17 cellular contexts compared by ENCODE assay signal in genomic region chr17:49984283-49984682, GRCh38. TPM values are rescaled to one million over a fixed set of nuclear protein-coding genes. Genes with fewer than 3 reads are reported as not detected.
DNase-seq lines count a peak whose midpoint lies in the region; ATAC-seq, FAIRE-seq and TF ChIP-seq lines count a peak whose summit lies in the region.
"Had no signal": no experiment of that assay in that cellular context is flagged by ENCODE, and none has a peak within 500 bp of the region (broad histone marks: within the 10 kb centered on the region; RNA-seq: fewer than 3 reads in every experiment).

No MANE protein-coding gene starts in this region.

- H4K20me1 ChIP-seq in K562 (replicated peaks; ENCODE audit: control insufficient read depth, insufficient read depth, low read length) (peaks cover 4% of the 10 kb centered on the region; the same call in 1 of the 2 replicates), keratinocyte (ENCODE audit: control insufficient read depth, extremely low read depth, insufficient read depth, low read length) (no peaks in the 10 kb centered on the region)

- H3K9me1 ChIP-seq in K562 (ENCODE audit: control insufficient read depth, insufficient read depth, low read length) (no peaks in the 10 kb centered on the region), keratinocyte (ENCODE audit: control insufficient read depth, extremely low read depth, insufficient read depth, low read length) (no peaks in the 10 kb centered on the region)

- H3K4me1 ChIP-seq in A549 (peaks cover 12% of the 10 kb centered on the region), K562 (replicated peaks in 1 of 2; ENCODE audit: control insufficient read depth in 2 of 2, insufficient read depth in 2 of 2, low read length in 2 of 2) (no peaks in the 10 kb centered on the region), keratinocyte (ENCODE audit: control insufficient read depth, extremely low read depth, insufficient read depth, low read length) (peaks cover 42% of the 10 kb centered on the region)
- H3K4me1 ChIP-seq: Peyer's patch had no signal

- H3K27ac ChIP-seq in A549 = no peak overlapping the region
- H3K27ac ChIP-seq in K562 (ENCODE audit: extremely low read depth, low read depth, low read length) = no peak overlapping the region
- H3K27ac ChIP-seq in keratinocyte (ENCODE audit: control insufficient read depth, insufficient read depth, low read length) = no peak overlapping the region
- H3K27ac ChIP-seq: Peyer's patch had no signal

- H3K4me3 ChIP-seq in A549 (no peak overlapping the region), K562 (no peak overlapping the region), keratinocyte (ENCODE audit: control insufficient read depth in 2 of 3, extremely low read depth in 1 of 3, insufficient read depth in 2 of 3, low read depth in 1 of 3, low read length in 3 of 3) (no peak overlapping the region)
- H3K4me3 ChIP-seq: Peyer's patch had no signal

- POLR2A ChIA-PET in A549 (lab: Yijun Ruan, JAX) (interaction anchor here (0.8 kb wide), 1 partner anchor 16 kb away, joined by 3 read pairs; the partner anchor contains the start of gene DLX4), K562 (lab: Yijun Ruan, JAX) (interaction anchor here (0.7 kb wide), 1 partner anchor 36 kb away, joined by 3 read pairs; no protein-coding TSS in a partner anchor)

- TF ChIP-seq EP300 in A549 (IDR thresholded peaks at IDR 0.05) (no peak), K562 (IDR thresholded peaks at IDR 0.05; ENCODE audit: low read length) (no peak)

- in situ Hi-C loops in K562 (cut with MboI) = no loop called here

- DNase-seq in A549 (ENCODE audit: low read depth in 1 of 2, low spot score in 1 of 2) (no peak), ELF-1 (ENCODE audit: low read depth, low spot score) (peak; percentile 84), K562 (ENCODE audit: extremely low read depth in 1 of 4, low spot score in 3 of 4) (no peak), keratinocyte (ENCODE audit: low read depth, low spot score) (no peak), kidney tubule cell (ENCODE audit: low spot score) (no peak), COR-L47 (lab: John Stamatoyannopoulos, UW) (no peak), hippocampal formation (lab: John Stamatoyannopoulos, UW) (no peak)
- DNase-seq: AML-193; CD4-positive, alpha-beta memory T cell; DMS 273 treated with DMSO at 0.1 percent for 48 hours; NCI-H1092; NCI-H1694; NCI-H446 treated with DMSO at 0.1 percent for 48 hours; NCI-H774; SHP77 treated with DMSO at 0.1 percent for 48 hours had no signal

- H3K79me2 ChIP-seq in K562 (ENCODE audit: control insufficient read depth, insufficient read depth, low read length) = no peaks in the 10 kb centered on the region
- no peaks in the 10 kb centered on the region for H3K79me2 ChIP-seq in keratinocyte (ENCODE audit: control insufficient read depth, insufficient read depth, low read length)

- 24% methylated on average over 3 of the region's 3 CpGs for WGBS in A549 (ENCODE audit: missing lambda C conversion rate)
- 0% methylated on average over 3 of the region's 3 CpGs for WGBS in K562 (ENCODE audit: insufficient coverage, low coverage, missing lambda C conversion rate)

- H2AFZ ChIP-seq in K562 (ENCODE audit: low read depth, low read length) = no peak overlapping the region
- no peak overlapping the region for H2AFZ ChIP-seq in keratinocyte (ENCODE audit: control insufficient read depth, low read length)

- H3K4me2 ChIP-seq in A549 (no peak overlapping the region), K562 (ENCODE audit: insufficient read depth, low read length) (no peak overlapping the region), keratinocyte (ENCODE audit: control insufficient read depth, extremely low read depth, insufficient read depth, low read depth, low read length) (peak overlapping the region; percentile 33)

- TF ChIP-seq RAD21 in A549 (conservative IDR thresholded peaks at IDR 0.05 in 1 of 2, IDR thresholded peaks at IDR 0.05 in 1 of 2) (no peak), K562 (CRISPR knock-in tag; conservative IDR thresholded peaks at IDR 0.05 in 1 of 2, IDR thresholded peaks at IDR 0.05 in 1 of 2) (no peak)

- TF ChIP-seq POLR2A in A549 (IDR thresholded peaks at IDR 0.05; ENCODE audit: low read length) = no peak
- no peak for TF ChIP-seq POLR2A in K562 (conservative IDR thresholded peaks at IDR 0.05)

- no TSS peak for BruUV-seq in K562 (replicated peaks; lab: Mats Ljungman, UMichigan)

- H3K9me3 ChIP-seq in A549 (no peaks in the 10 kb centered on the region), K562 (replicated peaks; ENCODE audit: control insufficient read depth, insufficient read depth, low read depth, low read length) (no peaks in the 10 kb centered on the region), keratinocyte (ENCODE audit: control insufficient read depth, low read depth, low read length) (no peaks in the 10 kb centered on the region)
- H3K9me3 ChIP-seq: Peyer's patch had no signal

- dilution Hi-C loops in keratinocyte (cut with MboI; ENCODE audit: extremely low pct_ligation_motif_present, low sequenced_read_pairs) = no loop called here

- ATAC-seq in A549 = no peak
- no peak for ATAC-seq in K562
- ATAC-seq in HG02884 (IDR thresholded peaks at IDR 0.05; ENCODE audit: unreplicated experiment) = no peak

- no peaks in the 10 kb centered on the region for H3K36me3 ChIP-seq in K562 (ENCODE audit: control insufficient read depth, insufficient read depth, low read length)
- no peaks in the 10 kb centered on the region for H3K36me3 ChIP-seq in keratinocyte (ENCODE audit: control insufficient read depth in 2 of 2, extremely low read depth in 1 of 2, insufficient read depth in 2 of 2, low read length in 2 of 2)
- H3K36me3 ChIP-seq: Peyer's patch had no signal

- no peak for TF ChIP-seq CTCF in A549 (IDR thresholded peaks at IDR 0.05)
- no peak for TF ChIP-seq CTCF in K562 (IDR thresholded peaks at IDR 0.05 in 2 of 3, conservative IDR thresholded peaks at IDR 0.05 in 1 of 3; ENCODE audit: insufficient read depth in 2 of 3, low read depth in 1 of 3, low read length in 3 of 3)
- TF ChIP-seq CTCF in keratinocyte (optimal IDR thresholded peaks at IDR 0.05 in 1 of 3, IDR thresholded peaks at IDR 0.05 in 1 of 3, conservative IDR thresholded peaks at IDR 0.05 in 1 of 3; ENCODE audit: extremely low read depth in 1 of 3, insufficient read depth in 2 of 3, low read length in 3 of 3) = no peak

- CTCF ChIA-PET in A549 (lab: Yijun Ruan, JAX) = interaction anchor here (0.7 to 82.2 kb wide), 7 partner anchors 11 to 417 kb away, joined by 3 to 2613 read pairs (median 6); partner anchors contain the start of genes DLX3 and TAC4
- CTCF ChIA-PET in K562 (lab: Yijun Ruan, JAX; ENCODE audit: low intra/inter-chr PET ratio) = no interaction called here

- H3K27me3 ChIP-seq in K562 (ENCODE audit: control insufficient read depth in 2 of 2, insufficient read depth in 2 of 2, low read length in 2 of 2) = peaks cover 9 to 33% of the 10 kb centered on the region in 2 experiments; a peak in 4 of 5 replicates
- peaks cover 20% of the 10 kb centered on the region for H3K27me3 ChIP-seq in keratinocyte (ENCODE audit: control insufficient read depth, extremely low read depth, insufficient read depth, low read length)

- intact Hi-C loops in K562 (cut with micrococcal nuclease) = no loop called here

- no peak for FAIRE-seq in A549 (lab: Jason Lieb, UNC)
- FAIRE-seq in K562 (lab: Jason Lieb, UNC) = no peak
- peak; percentile 53 for FAIRE-seq in keratinocyte (lab: Jason Lieb, UNC)

- H3K9ac ChIP-seq in K562 (ENCODE audit: insufficient read depth in 1 of 2, low read depth in 2 of 2, low read length in 2 of 2) = no peak overlapping the region
- H3K9ac ChIP-seq in keratinocyte (ENCODE audit: control insufficient read depth, extremely low read depth, insufficient read depth, low read length) = no peak overlapping the region

RNA-seq across cellular contexts. Expression of gene DLX3, which starts 10.7 kb away (rescaled TPM):
- 0.04 TPM in 1 of 2 replicates, not detected in the other for polyA plus RNA-seq in A549 (2011; rRNA removed)
- 0.08 and 0.12 TPM in 2 replicates for polyA plus RNA-seq in A549 (2012; cell fraction: cytosol; rRNA removed)
- polyA plus RNA-seq in A549 (2012; cell fraction: nucleus; rRNA removed) = 0.04 and 0.13 TPM in 2 replicates
- 0.04 to 0.24 TPM (median 0.17 TPM) in 3 replicates for polyA plus RNA-seq in A549 (2017; fragmentation: RNase III; extraction: RNeasy Plus Mini Kit Qiagen cat#74134 plus additional on column Dnase treatment)
- not detected in 2 replicates for polyA minus RNA-seq in A549 (2011; rRNA and poly(A)+ RNA removed)
- not detected in 2 replicates for total RNA-seq in K562 (2011; cell fraction: chromatin; rRNA removed; ENCODE audit: low replicate concordance)
- total RNA-seq in K562 (2011; cell fraction: nucleolus; rRNA removed) = not detected in 2 replicates
- total RNA-seq in K562 (2011; cell fraction: nucleoplasm; rRNA removed) = not detected in 2 replicates
- not detected in 2 replicates for total RNA-seq in K562 (2014; rRNA removed)
- total RNA-seq in K562 (2014; rRNA removed; fragmentation: Illumina TruSeq; extraction: Trizol) = not detected in 2 replicates
- not detected in 2 replicates for total RNA-seq in K562 (2015; rRNA removed; fragmentation: Illumina TruSeq; extraction: Trizol)
- total RNA-seq in K562 (2021) = not detected in 2 replicates
- polyA plus RNA-seq in K562 (2011; rRNA removed) = not detected in 2 replicates
- polyA plus RNA-seq in K562 (2011; cell fraction: cytosol; rRNA removed) = not detected in 2 replicates
- not detected in 2 replicates for polyA plus RNA-seq in K562 (2011; cell fraction: nucleus; rRNA removed)
- not detected in 2 replicates for polyA plus RNA-seq in K562 (2012)
- polyA plus RNA-seq in K562 (2014; fragmentation: Illumina TruSeq; extraction: Trizol) = not detected in 2 replicates
- polyA plus RNA-seq in K562 (2014; fragmentation: Nextera tagmentation; extraction: Ambion mirVana) = not detected
- not detected in 2 replicates for polyA plus RNA-seq in K562 (2014; rRNA removed)
- not detected in 2 replicates for polyA minus RNA-seq in K562 (2011; rRNA and poly(A)+ RNA removed)
- polyA minus RNA-seq in K562 (2011; cell fraction: cytosol; rRNA and poly(A)+ RNA removed) = not detected in 2 replicates
- not detected in 2 replicates for polyA minus RNA-seq in K562 (2011; cell fraction: nucleus; rRNA and poly(A)+ RNA removed)
- polyA plus RNA-seq in keratinocyte = 0.62 to 0.81 TPM (median 0.72 TPM) in 3 replicates
- 8.7 TPM for polyA plus RNA-seq in keratinocyte (2011; ENCODE audit: low read depth)
- polyA plus RNA-seq in keratinocyte (2011; cell fraction: cytosol; rRNA removed) = 0.97 and 1.3 TPM in 2 replicates
- polyA plus RNA-seq in keratinocyte (2011; cell fraction: nucleus; rRNA removed) = 2.3 and 3.3 TPM in 2 replicates
- polyA plus RNA-seq in keratinocyte (2012; ENCODE audit: low replicate concordance) = 1.6 and 17.5 TPM in 2 replicates
- 0.64 to 1.8 TPM (median 1.0 TPM) in 3 replicates for polyA minus RNA-seq in keratinocyte
- 2.1 TPM for polyA minus RNA-seq in keratinocyte (2011; cell fraction: cytosol; rRNA and poly(A)+ RNA removed)
- 1.1 and 1.3 TPM in 2 replicates for polyA minus RNA-seq in keratinocyte (2011; cell fraction: nucleus; rRNA and poly(A)+ RNA removed)
- total RNA-seq: CD4-positive, alpha-beta memory T cell; Peyer's patch had no signal
- polyA plus RNA-seq: CD4-positive, alpha-beta memory T cell had no signal

RNA-seq across cellular contexts. Expression of gene DLX4, which starts 15.3 kb away (rescaled TPM):
- polyA plus RNA-seq in A549 (2011; rRNA removed) = 2.9 and 3.8 TPM in 2 replicates
- 2.4 and 3.8 TPM in 2 replicates for polyA plus RNA-seq in A549 (2012; cell fraction: cytosol; rRNA removed)
- 10.0 and 12.6 TPM in 2 replicates for polyA plus RNA-seq in A549 (2012; cell fraction: nucleus; rRNA removed)
- 2.8 to 4.1 TPM (median 3.8 TPM) in 3 replicates for polyA plus RNA-seq in A549 (2017; fragmentation: RNase III; extraction: RNeasy Plus Mini Kit Qiagen cat#74134 plus additional on column Dnase treatment)
- 1.2 and 2.3 TPM in 2 replicates for polyA minus RNA-seq in A549 (2011; rRNA and poly(A)+ RNA removed)
- total RNA-seq in K562 (2011; cell fraction: chromatin; rRNA removed; ENCODE audit: low replicate concordance) = 2.6 and 9.0 TPM in 2 replicates
- 5.0 and 6.3 TPM in 2 replicates for total RNA-seq in K562 (2011; cell fraction: nucleolus; rRNA removed)
- total RNA-seq in K562 (2011; cell fraction: nucleoplasm; rRNA removed) = 3.4 and 4.4 TPM in 2 replicates
- total RNA-seq in K562 (2014; rRNA removed) = 0.32 and 0.41 TPM in 2 replicates
- total RNA-seq in K562 (2014; rRNA removed; fragmentation: Illumina TruSeq; extraction: Trizol) = 0.25 and 0.32 TPM in 2 replicates
- 0.58 and 0.83 TPM in 2 replicates for total RNA-seq in K562 (2015; rRNA removed; fragmentation: Illumina TruSeq; extraction: Trizol)
- 1.7 TPM in 2 replicates for total RNA-seq in K562 (2021)
- polyA plus RNA-seq in K562 (2011; rRNA removed) = 1.6 and 2.2 TPM in 2 replicates
- 0.84 and 2.2 TPM in 2 replicates for polyA plus RNA-seq in K562 (2011; cell fraction: cytosol; rRNA removed)
- 5.6 and 15.3 TPM in 2 replicates for polyA plus RNA-seq in K562 (2011; cell fraction: nucleus; rRNA removed)
- 1.6 and 4.2 TPM in 2 replicates for polyA plus RNA-seq in K562 (2012)
- polyA plus RNA-seq in K562 (2014; fragmentation: Illumina TruSeq; extraction: Trizol) = 0.96 and 1.1 TPM in 2 replicates
- polyA plus RNA-seq in K562 (2014; fragmentation: Nextera tagmentation; extraction: Ambion mirVana) = under 1 TPM; 0.15 to 0.39 TPM
- polyA plus RNA-seq in K562 (2014; rRNA removed) = 0.58 and 1.2 TPM in 2 replicates
- 0.72 and 1.4 TPM in 2 replicates for polyA minus RNA-seq in K562 (2011; rRNA and poly(A)+ RNA removed)
- polyA minus RNA-seq in K562 (2011; cell fraction: cytosol; rRNA and poly(A)+ RNA removed) = 0.82 and 1.2 TPM in 2 replicates
- 0.67 and 3.2 TPM in 2 replicates for polyA minus RNA-seq in K562 (2011; cell fraction: nucleus; rRNA and poly(A)+ RNA removed)
- polyA plus RNA-seq in keratinocyte = 0.10 to 0.22 TPM (median 0.18 TPM) in 3 replicates
- 0.42 TPM for polyA plus RNA-seq in keratinocyte (2011; ENCODE audit: low read depth)
- polyA plus RNA-seq in keratinocyte (2011; cell fraction: cytosol; rRNA removed) = 0.31 and 0.34 TPM in 2 replicates
- 0.32 and 0.77 TPM in 2 replicates for polyA plus RNA-seq in keratinocyte (2011; cell fraction: nucleus; rRNA removed)
- polyA plus RNA-seq in keratinocyte (2012; ENCODE audit: low replicate concordance) = 0.30 and 0.49 TPM in 2 replicates
- 0.10 to 1.4 TPM (median 0.23 TPM) in 3 replicates for polyA minus RNA-seq in keratinocyte
- polyA minus RNA-seq in keratinocyte (2011; cell fraction: cytosol; rRNA and poly(A)+ RNA removed) = 1.7 TPM
- 0.62 TPM in 1 of 2 replicates, not detected in the other for polyA minus RNA-seq in keratinocyte (2011; cell fraction: nucleus; rRNA and poly(A)+ RNA removed)
- total RNA-seq: Peyer's patch had no signal

Comparison
In these comparisons a context has a peak if more than half of its experiments do, and no peak if none do; other contexts are left out.
1. Of the 35 proteins assayed by ChIP-seq in both K562 and A549: peak only in K562: none; only in A549: none; in both: MAFK; in neither: 34.